ENCODE assay signal across 26 cellular contexts in the genomic region with DNA sequence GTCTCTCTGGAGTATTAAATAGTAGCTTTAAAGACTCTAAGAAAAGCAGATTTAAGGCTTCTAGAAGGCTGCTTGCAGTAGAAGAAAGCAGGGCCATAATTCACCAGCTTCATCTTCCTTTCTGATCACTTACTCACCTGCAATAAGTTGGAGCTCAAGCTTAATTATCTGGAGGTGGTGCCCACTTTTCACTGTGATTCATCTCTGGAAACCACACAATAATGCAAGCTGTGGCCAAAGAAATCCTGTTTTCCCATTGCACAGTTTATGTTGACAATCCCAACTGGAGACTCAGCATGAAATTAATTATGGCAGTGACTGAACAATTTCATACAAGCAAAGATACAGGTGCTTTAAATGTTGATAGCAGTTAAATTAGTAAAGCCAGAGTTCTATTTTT. TPM values are rescaled to one million over a fixed set of nuclear protein-coding genes. Genes with fewer than 3 reads are reported as not detected.
"Had no signal": no experiment of that assay in that cellular context is flagged by ENCODE, and none has a peak within 500 bp of the region (broad histone marks: within the 10 kb centered on the region; RNA-seq: fewer than 3 reads in every experiment).

No MANE protein-coding gene starts in this region.

- H3K36me3 Mint-ChIP-seq: memory B cell, mesothelial cell of epicardium, natural killer cell, type B pancreatic cell had no signal

- H3K27ac ChIP-seq: coronary artery, esophagus squamous epithelium, hepatocyte, right atrium auricular region, suprapubic skin, thyroid gland had no signal

- H3K36me3 ChIP-seq: right atrium auricular region, suprapubic skin, thyroid gland had no signal

- H3K4me1 ChIP-seq: esophagus squamous epithelium, right atrium auricular region, suprapubic skin, thyroid gland had no signal

- H3K27me3 ChIP-seq: esophagus squamous epithelium, hepatocyte, right atrium auricular region, suprapubic skin, thyroid gland had no signal

- H3K9me3 Mint-ChIP-seq: natural killer cell, neural crest cell, type B pancreatic cell had no signal

- H3K4me3 ChIP-seq: coronary artery, esophagus squamous epithelium, hepatocyte, right atrium auricular region, suprapubic skin, thyroid gland had no signal

- H3K4me1 Mint-ChIP-seq: endodermal cell, memory B cell, mesothelial cell of epicardium, natural killer cell, neural crest cell had no signal

- H3K27ac Mint-ChIP-seq: endodermal cell, memory B cell, mesothelial cell of epicardium, natural killer cell, type B pancreatic cell had no signal

- H3K4me3 Mint-ChIP-seq: endodermal cell, memory B cell, mesothelial cell of epicardium, natural killer cell, neural crest cell, type B pancreatic cell had no signal

- DNase-seq: effector CD4-positive, alpha-beta T cell; endodermal cell; esophagus squamous epithelium; foreskin fibroblast; head of caudate nucleus; natural killer cell; posterior cingulate gyrus; small intestine; stimulated activated CD4-positive, alpha-beta T cell treated with anti-CD3 and anti-CD28 coated beads, Interleukin-12 subunit alpha, Interleukin-12 subunit beta, amount 100 ng/mL, for 4 hours; stimulated activated naive CD4-positive, alpha-beta T cell; thyroid gland had no signal

- H3K9me3 ChIP-seq: right atrium auricular region, suprapubic skin, thyroid gland had no signal

- ATAC-seq: left lobe of liver, natural killer cell had no signal

RNA-seq across cellular contexts. Expression of gene CWH43, which starts 14.7 kb away (rescaled TPM):
- total RNA-seq: chondrocyte, dermis microvascular lymphatic vessel endothelial cell, endodermal cell, hepatocyte, left lobe of liver, mesothelial cell of epicardium, mucosa of gallbladder, myocyte, natural killer cell, neural crest cell, osteocyte, pulmonary artery endothelial cell, right atrium auricular region had no signal
- polyA plus RNA-seq: hepatocyte, small intestine had no signal
